In the genomic region with DNA sequence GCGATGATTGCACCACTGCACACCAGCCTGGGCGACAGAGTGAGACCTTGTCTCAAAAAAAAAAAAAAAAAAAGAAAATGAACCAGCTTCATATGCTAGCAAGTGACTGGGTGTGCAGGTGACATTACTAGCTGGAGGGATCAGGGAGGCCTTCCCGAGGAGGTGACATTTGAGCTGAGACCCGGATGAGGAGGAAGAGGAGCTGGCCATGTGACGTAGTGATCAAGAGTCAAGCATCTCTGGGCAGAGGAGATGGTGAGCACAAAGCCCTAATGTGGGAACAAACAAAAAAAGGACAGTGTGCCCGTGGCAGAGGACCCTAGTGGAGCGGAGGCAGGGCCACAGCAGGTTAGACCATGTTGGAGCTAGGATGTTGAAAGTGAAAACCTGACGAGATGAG, we compare ENCODE assay signal across 13 cellular contexts. TPM values are rescaled to one million over a fixed set of nuclear protein-coding genes. Genes with fewer than 3 reads are reported as not detected.
DNase-seq lines count a peak whose midpoint lies in the region; ATAC-seq and TF ChIP-seq lines count a peak whose summit lies in the region.
"Had no signal": no experiment of that assay in that cellular context is flagged by ENCODE, and none has a peak within 500 bp of the region (broad histone marks: within the 10 kb centered on the region; RNA-seq: fewer than 3 reads in every experiment).

No MANE protein-coding gene starts in this region.

- peaks cover 14 to 79% (median 47%) of the 10 kb centered on the region in 4 donors for H3K4me1 Mint-ChIP-seq in CD4-positive, CD25-positive, alpha-beta regulatory T cell
- peaks cover 42% of the 10 kb centered on the region for H3K4me1 Mint-ChIP-seq in activated T-helper 17 cell treated with anti-CD3 and anti-CD28 coated beads, Interleukin-2, amount 50 U/mL, for 72 hours
- H3K4me1 Mint-ChIP-seq in naive thymus-derived CD4-positive, alpha-beta T cell, result peaks cover 45 to 79% (median 74%) of the 10 kb centered on the region in 7 donors

- POLR2A ChIA-PET in naive thymus-derived CD4-positive, alpha-beta T cell (lab: Charles Lee), result interaction anchor here (0.6 to 21.6 kb wide), 9 partner anchors 13 to 383 kb away, joined by 3 to 1270 read pairs (median 46); partner anchors contain the start of genes ATN1, EMG1, PHB2 and SPSB2

- no peak for ATAC-seq in CD4-positive, CD25-positive, alpha-beta regulatory T cell (ENCODE audit: low read depth in 2 of 2)
- ATAC-seq in activated T-helper 17 cell treated with anti-CD3 and anti-CD28 coated beads, Interleukin-2, amount 50 U/mL, for 72 hours (replicated peaks), result no peak
- ATAC-seq in naive thymus-derived CD4-positive, alpha-beta T cell, result no peak
- ATAC-seq in GM19397 (IDR thresholded peaks at IDR 0.05; ENCODE audit: unreplicated experiment), result no peak
- ATAC-seq: right lobe of liver had no signal

- H3K4me3 Mint-ChIP-seq in CD4-positive, CD25-positive, alpha-beta regulatory T cell, result peak overlapping the region; percentile 76 to 99 (median 82)
- H3K4me3 Mint-ChIP-seq in activated T-helper 17 cell treated with anti-CD3 and anti-CD28 coated beads, Interleukin-2, amount 50 U/mL, for 72 hours, result peak overlapping the region; percentile 87
- H3K4me3 Mint-ChIP-seq in naive thymus-derived CD4-positive, alpha-beta T cell, result peak overlapping the region; percentile 60 to 100 (median 88)

- no peak for DNase-seq in CD4-positive, CD25-positive, alpha-beta regulatory T cell
- DNase-seq in GM12865 (ENCODE audit: low read depth) (no peak), tibial nerve (ENCODE audit: low spot score in 2 of 2) (no peak), NCI-H1105 treated with DMSO at 0.1 percent for 48 hours (lab: John Stamatoyannopoulos, UW) (no peak)
- DNase-seq in naive thymus-derived CD4-positive, alpha-beta T cell, result no peak
- DNase-seq: NCI-H1092; NCI-H2171; NK-92 treated with Interleukin-12 subunit alpha and Interleukin-12 subunit beta, amount 100 ng/mL, for 24 hours had no signal

- H3K9me3 Mint-ChIP-seq in CD4-positive, CD25-positive, alpha-beta regulatory T cell, result no peaks in the 10 kb centered on the region
- H3K9me3 Mint-ChIP-seq in activated T-helper 17 cell treated with anti-CD3 and anti-CD28 coated beads, Interleukin-2, amount 50 U/mL, for 72 hours, result no peaks in the 10 kb centered on the region
- H3K9me3 Mint-ChIP-seq in naive thymus-derived CD4-positive, alpha-beta T cell, result peaks cover 0 to 7% (median 0%) of the 10 kb centered on the region in 11 donors

- peak overlapping the region; percentile 87 to 99 (median 97) for H3K27ac Mint-ChIP-seq in CD4-positive, CD25-positive, alpha-beta regulatory T cell
- peak overlapping the region; percentile 100 for H3K27ac Mint-ChIP-seq in activated T-helper 17 cell treated with anti-CD3 and anti-CD28 coated beads, Interleukin-2, amount 50 U/mL, for 72 hours
- peak overlapping the region; percentile 83 to 100 (median 97) for H3K27ac Mint-ChIP-seq in naive thymus-derived CD4-positive, alpha-beta T cell

- H3K36me3 Mint-ChIP-seq in CD4-positive, CD25-positive, alpha-beta regulatory T cell, result peaks cover 5% of the 10 kb centered on the region
- peaks cover 82% of the 10 kb centered on the region for H3K36me3 Mint-ChIP-seq in activated T-helper 17 cell treated with anti-CD3 and anti-CD28 coated beads, Interleukin-2, amount 50 U/mL, for 72 hours (ENCODE audit: low read depth)
- peaks cover 0 to 17% (median 4%) of the 10 kb centered on the region in 5 donors for H3K36me3 Mint-ChIP-seq in naive thymus-derived CD4-positive, alpha-beta T cell

- H3K27me3 ChIP-seq in CD4-positive, CD25-positive, alpha-beta regulatory T cell (ENCODE audit: control insufficient read depth, insufficient read depth, low read length), result no peaks in the 10 kb centered on the region
- H3K27me3 ChIP-seq in naive thymus-derived CD4-positive, alpha-beta T cell (ENCODE audit: control insufficient read depth in 2 of 2, insufficient read depth in 2 of 2, low read length in 2 of 2), result no peaks in the 10 kb centered on the region
- no peaks in the 10 kb centered on the region for H3K27me3 ChIP-seq in tibial nerve
- H3K27me3 ChIP-seq: cardiac muscle cell, right lobe of liver had no signal

- H3K27ac ChIP-seq in CD4-positive, CD25-positive, alpha-beta regulatory T cell (ENCODE audit: insufficient read depth, low read length, poor library complexity, severe bottlenecking), result peak overlapping the region; percentile 98
- H3K27ac ChIP-seq in naive thymus-derived CD4-positive, alpha-beta T cell (ENCODE audit: low read depth, low read length), result peak overlapping the region; percentile 95
- no peak overlapping the region for H3K27ac ChIP-seq in tibial nerve
- H3K27ac ChIP-seq: cardiac muscle cell had no signal

- intact Hi-C loops in naive thymus-derived CD4-positive, alpha-beta T cell (cut with micrococcal nuclease), result no loop called here

- TF ChIP-seq CTCF in GM12865 (IDR thresholded peaks at IDR 0.05; ENCODE audit: insufficient read depth, low read depth, low read length, missing control alignments), result no peak
- TF ChIP-seq CTCF in tibial nerve (IDR thresholded peaks at IDR 0.05), result no peak

- CTCF ChIA-PET in naive thymus-derived CD4-positive, alpha-beta T cell (lab: Charles Lee), result interaction anchor here (0.7 to 11.7 kb wide), 8 partner anchors 10 to 238 kb away, joined by 3 to 460 read pairs (median 4); partner anchors contain the start of genes C1RL, SPSB2 and TPI1

- 83 to 88% methylated on average over 8 of the region's 8 CpGs for WGBS in tibial nerve, 2 donors

- H3K4me1 ChIP-seq in CD4-positive, CD25-positive, alpha-beta regulatory T cell (ENCODE audit: control insufficient read depth, insufficient read depth, low read length, poor library complexity, severe bottlenecking), result peaks cover 94% of the 10 kb centered on the region
- H3K4me1 ChIP-seq in naive thymus-derived CD4-positive, alpha-beta T cell (ENCODE audit: control insufficient read depth in 2 of 2, insufficient read depth in 2 of 2, low read length in 2 of 2), result peaks cover 66 to 71% of the 10 kb centered on the region in 2 donors
- peaks cover 0 to 44% (median 27%) of the 10 kb centered on the region in 4 donors for H3K4me1 ChIP-seq in tibial nerve

- H3K9me3 ChIP-seq in CD4-positive, CD25-positive, alpha-beta regulatory T cell (ENCODE audit: control insufficient read depth in 2 of 2, low read length in 2 of 2), result no peaks in the 10 kb centered on the region
- H3K9me3 ChIP-seq in naive thymus-derived CD4-positive, alpha-beta T cell (ENCODE audit: control insufficient read depth in 2 of 3, low read length in 3 of 3), result no peaks in the 10 kb centered on the region
- H3K9me3 ChIP-seq in tibial nerve, result no peaks in the 10 kb centered on the region
- H3K9me3 ChIP-seq: right lobe of liver had no signal

- TF ChIP-seq POLR2A in tibial nerve (IDR thresholded peaks at IDR 0.05), result no peak

- H3K4me3 ChIP-seq in CD4-positive, CD25-positive, alpha-beta regulatory T cell (ENCODE audit: low read depth, low read length), result no peak overlapping the region
- H3K4me3 ChIP-seq in GM12865 (ENCODE audit: low read depth, low read length), result peak overlapping the region; percentile 72
- H3K4me3 ChIP-seq in naive thymus-derived CD4-positive, alpha-beta T cell (ENCODE audit: low read length), result no peak overlapping the region
- H3K4me3 ChIP-seq in tibial nerve, result no peak overlapping the region

- peaks cover 4% of the 10 kb centered on the region for H3K27me3 Mint-ChIP-seq in CD4-positive, CD25-positive, alpha-beta regulatory T cell
- no peaks in the 10 kb centered on the region for H3K27me3 Mint-ChIP-seq in activated T-helper 17 cell treated with anti-CD3 and anti-CD28 coated beads, Interleukin-2, amount 50 U/mL, for 72 hours
- H3K27me3 Mint-ChIP-seq in naive thymus-derived CD4-positive, alpha-beta T cell, result no peaks in the 10 kb centered on the region

- no peak for TF ChIP-seq EP300 in tibial nerve (IDR thresholded peaks at IDR 0.05)

- H3K36me3 ChIP-seq in CD4-positive, CD25-positive, alpha-beta regulatory T cell (ENCODE audit: control insufficient read depth, insufficient read depth, low read length), result no peaks in the 10 kb centered on the region
- peaks cover 0 to 19% (median 0%) of the 10 kb centered on the region in 3 experiments for H3K36me3 ChIP-seq in naive thymus-derived CD4-positive, alpha-beta T cell (ENCODE audit: control insufficient read depth in 2 of 3, insufficient read depth in 3 of 3, low read length in 3 of 3)
- peaks cover 0 to 18% (median 0%) of the 10 kb centered on the region in 3 donors for H3K36me3 ChIP-seq in tibial nerve
- H3K36me3 ChIP-seq: cardiac muscle cell, right lobe of liver had no signal

RNA-seq across cellular contexts. Expression of gene PTPN6, which starts 3.5 kb away (rescaled TPM):
- total RNA-seq in CD4-positive, CD25-positive, alpha-beta regulatory T cell, result 174 TPM
- 100 to 1,000 TPM; 261 to 321 (median 291) TPM for polyA plus RNA-seq in CD4-positive, CD25-positive, alpha-beta regulatory T cell
- 100 to 1,000 TPM; 134 to 223 TPM for total RNA-seq in activated T-helper 17 cell treated with anti-CD3 and anti-CD28 coated beads, Interleukin-2, amount 50 U/mL, for 72 hours
- 100 to 1,000 TPM; 141 to 390 (median 242) TPM for total RNA-seq in naive thymus-derived CD4-positive, alpha-beta T cell
- 100 to 1,000 TPM; 210 to 387 TPM for polyA plus RNA-seq in naive thymus-derived CD4-positive, alpha-beta T cell
- 10 to 100 TPM; 11.9 to 31.5 (median 20.8) TPM for total RNA-seq in tibial nerve

RNA-seq across cellular contexts. Expression of gene C12orf57, which starts 3.8 kb away (rescaled TPM):
- total RNA-seq in CD4-positive, CD25-positive, alpha-beta regulatory T cell, result 186 TPM
- polyA plus RNA-seq in CD4-positive, CD25-positive, alpha-beta regulatory T cell, result 100 to 1,000 TPM; 310 to 410 (median 340) TPM
- 100 to 1,000 TPM; 192 to 307 TPM for total RNA-seq in activated T-helper 17 cell treated with anti-CD3 and anti-CD28 coated beads, Interleukin-2, amount 50 U/mL, for 72 hours
- total RNA-seq in naive thymus-derived CD4-positive, alpha-beta T cell, result 100 to 1,000 TPM; 148 to 592 (median 362) TPM
- 100 to 1,000 TPM; 394 to 401 TPM for polyA plus RNA-seq in naive thymus-derived CD4-positive, alpha-beta T cell
- total RNA-seq in tibial nerve, result 100 to 1,000 TPM; 569 to 764 (median 665) TPM

RNA-seq across cellular contexts. Expression of gene RNU7-1, which starts 4.0 kb away (rescaled TPM):
- not detected for total RNA-seq in CD4-positive, CD25-positive, alpha-beta regulatory T cell
- polyA plus RNA-seq in CD4-positive, CD25-positive, alpha-beta regulatory T cell, result not detected
- not detected for total RNA-seq in activated T-helper 17 cell treated with anti-CD3 and anti-CD28 coated beads, Interleukin-2, amount 50 U/mL, for 72 hours
- not detected for total RNA-seq in naive thymus-derived CD4-positive, alpha-beta T cell
- polyA plus RNA-seq in naive thymus-derived CD4-positive, alpha-beta T cell, result not detected
- total RNA-seq in tibial nerve, result not detected
- total RNA-seq: cardiac muscle cell, myocyte, right lobe of liver had no signal
- polyA plus RNA-seq: cardiac muscle cell had no signal

RNA-seq across cellular contexts. Expression of gene ATN1, which starts 19.9 kb away (rescaled TPM):
- 27.5 TPM for total RNA-seq in CD4-positive, CD25-positive, alpha-beta regulatory T cell
- under 1 TPM; 0.17 to 0.82 (median 0.53) TPM for polyA plus RNA-seq in CD4-positive, CD25-positive, alpha-beta regulatory T cell
- 10 to 100 TPM; 34.0 to 62.3 TPM for total RNA-seq in activated T-helper 17 cell treated with anti-CD3 and anti-CD28 coated beads, Interleukin-2, amount 50 U/mL, for 72 hours
- 10 to 100 TPM; 29.5 to 42.2 (median 34.4) TPM for total RNA-seq in naive thymus-derived CD4-positive, alpha-beta T cell
- 1 to 10 TPM in 1 of 2 donors, under 1 TPM in 1; 0.95 to 2.0 TPM for polyA plus RNA-seq in naive thymus-derived CD4-positive, alpha-beta T cell
- 100 to 1,000 TPM in 3 of 4 donors, 10 to 100 TPM in 1; 92.2 to 260 (median 123) TPM for total RNA-seq in tibial nerve

RNA-seq across cellular contexts. Expression of gene PHB2, which starts 22.8 kb away (rescaled TPM):
- total RNA-seq in CD4-positive, CD25-positive, alpha-beta regulatory T cell, result 134 TPM
- 100 to 1,000 TPM; 118 to 134 (median 125) TPM for polyA plus RNA-seq in CD4-positive, CD25-positive, alpha-beta regulatory T cell
- 100 to 1,000 TPM; 285 to 436 TPM for total RNA-seq in activated T-helper 17 cell treated with anti-CD3 and anti-CD28 coated beads, Interleukin-2, amount 50 U/mL, for 72 hours
- total RNA-seq in naive thymus-derived CD4-positive, alpha-beta T cell, result 100 to 1,000 TPM; 132 to 209 (median 146) TPM
- 100 to 1,000 TPM; 113 to 121 TPM for polyA plus RNA-seq in naive thymus-derived CD4-positive, alpha-beta T cell
- total RNA-seq in tibial nerve, result 100 to 1,000 TPM; 138 to 178 (median 149) TPM

Comparison
In these comparisons a context has a peak if more than half of its experiments do, and no peak if none do; other contexts are left out.
1. H3K27ac ChIP-seq: peak in CD4-positive, CD25-positive, alpha-beta regulatory T cell (single experiment) and naive thymus-derived CD4-positive, alpha-beta T cell (single experiment); none in tibial nerve (0 of 4).
2. Peak in every context shown above with its lines, with median percentiles within 50 percentile points of each other: H3K27ac Mint-ChIP-seq and H3K4me3 Mint-ChIP-seq.